ENCODE assay signal across 9 cellular contexts in the genomic region with DNA sequence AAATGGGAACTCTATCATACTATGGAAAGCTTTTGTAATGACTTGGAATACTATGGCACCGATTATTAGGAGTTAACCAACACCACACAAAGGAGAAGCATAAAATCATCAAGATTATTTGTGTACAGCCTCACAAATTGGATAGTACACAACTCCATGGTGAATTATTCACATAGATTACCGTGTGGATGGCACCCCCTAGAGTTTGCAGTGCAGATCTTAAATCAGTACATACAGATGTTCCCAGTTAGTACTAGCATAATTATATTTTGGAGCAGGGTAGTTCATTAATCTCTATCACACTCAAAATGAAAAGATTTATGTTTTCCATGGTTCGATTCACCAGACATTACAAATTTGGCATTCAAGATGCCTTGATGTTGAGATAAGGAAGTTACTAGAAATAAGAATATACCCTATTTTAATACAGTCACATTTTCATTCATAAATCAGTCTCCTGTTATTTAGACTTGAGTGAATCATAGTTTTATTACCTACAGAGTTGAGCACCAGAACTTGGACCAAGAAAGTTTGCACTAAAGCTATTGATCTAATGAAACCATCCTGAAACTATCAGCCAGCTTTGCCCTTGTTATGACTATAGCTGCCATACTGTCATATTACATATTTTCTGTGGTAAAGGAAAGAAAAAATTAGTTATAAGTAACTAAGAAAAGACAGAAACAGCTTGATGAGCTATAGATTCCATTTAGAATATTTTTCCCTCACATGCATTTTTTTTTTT.
DNase-seq lines count a peak whose midpoint lies in the region; ATAC-seq and TF ChIP-seq lines count a peak whose summit lies in the region.
"Had no signal": no experiment of that assay in that cellular context is flagged by ENCODE, and none has a peak within 500 bp of the region (broad histone marks: within the 10 kb centered on the region; RNA-seq: fewer than 3 reads in every experiment).

No MANE protein-coding gene starts in this region.

- CTCF ChIA-PET in Panc1 (lab: Charles Lee): no interaction called here

- in situ Hi-C loops in Panc1 (cut with HindIII; ENCODE audit: low pct_unique_long_range_greater_than_20kb, low sequenced_read_pairs): no loop called here

- H3K9me3 ChIP-seq in Panc1 (ENCODE audit: control insufficient read depth, insufficient read depth, low read depth, low read length): no peaks in the 10 kb centered on the region

- peaks cover 3% of the 10 kb centered on the region for H3K9me3 Mint-ChIP-seq in activated T-cell treated with anti-CD3 and anti-CD28 coated beads, Interleukin-2, amount 50 U/mL, for 4 hours
- H3K9me3 Mint-ChIP-seq: activated naive CD4-positive, alpha-beta T cell treated with anti-CD3 and anti-CD28 coated beads, Interleukin-2, amount 50 U/mL, for 24 hours had no signal

- BruUV-seq in Panc1 (replicated peaks; lab: Mats Ljungman, UMichigan): no TSS peak

- peak; percentile 20; the same call in 1 of the 2 replicates for TF ChIP-seq CTCF in Panc1 (IDR thresholded peaks at IDR 0.05)

- no peak overlapping the region for H3K4me3 ChIP-seq in Panc1 (ENCODE audit: low read depth in 2 of 2, low read length in 2 of 2)

- DNase-seq in activated T-cell treated with anti-CD3 and anti-CD28 coated beads, Interleukin-2, amount 50 U/mL, for 4 hours: no peak
- no peak for DNase-seq in activated T-cell treated with anti-CD3 and anti-CD28 coated beads, Interleukin-2, amount 50 U/mL, for 48 hours
- DNase-seq in Panc1 (ENCODE audit: low read depth, low spot score): peak; percentile 1
- peak; percentile 6 for DNase-seq in foreskin melanocyte
- DNase-seq in T-helper 9 cell: no peak
- no peak for DNase-seq in GOT3 (lab: John Stamatoyannopoulos, UW)

- no peaks in the 10 kb centered on the region for H3K4me1 ChIP-seq in Panc1 (ENCODE audit: control insufficient read depth, insufficient read depth, low read length)

- H3K36me3 ChIP-seq in Panc1 (ENCODE audit: control insufficient read depth, insufficient read depth, low read length): no peaks in the 10 kb centered on the region

- no peaks in the 10 kb centered on the region for H3K36me3 Mint-ChIP-seq in activated T-cell treated with anti-CD3 and anti-CD28 coated beads, Interleukin-2, amount 50 U/mL, for 4 hours (ENCODE audit: insufficient read depth)
- H3K36me3 Mint-ChIP-seq: activated naive CD4-positive, alpha-beta T cell treated with anti-CD3 and anti-CD28 coated beads, Interleukin-2, amount 50 U/mL, for 24 hours had no signal

- intact Hi-C loops in Panc1 (cut with micrococcal nuclease; ENCODE audit: unreplicated experiment): loop anchor here (10.0 kb wide), 1 partner anchor 784 kb away; no protein-coding TSS in a partner anchor

- no peaks in the 10 kb centered on the region for H3K4me1 Mint-ChIP-seq in activated T-cell treated with anti-CD3 and anti-CD28 coated beads, Interleukin-2, amount 50 U/mL, for 4 hours (ENCODE audit: low read depth)
- H3K4me1 Mint-ChIP-seq: activated naive CD4-positive, alpha-beta T cell treated with anti-CD3 and anti-CD28 coated beads, Interleukin-2, amount 50 U/mL, for 24 hours had no signal

- POLR2A ChIA-PET in Panc1 (lab: Charles Lee): no interaction called here

- H3K27me3 Mint-ChIP-seq in activated T-cell treated with anti-CD3 and anti-CD28 coated beads, Interleukin-2, amount 50 U/mL, for 4 hours (ENCODE audit: low read depth): no peaks in the 10 kb centered on the region
- H3K27me3 Mint-ChIP-seq: activated naive CD4-positive, alpha-beta T cell treated with anti-CD3 and anti-CD28 coated beads, Interleukin-2, amount 50 U/mL, for 24 hours had no signal

- no peaks in the 10 kb centered on the region for H3K27me3 ChIP-seq in Panc1 (ENCODE audit: control insufficient read depth, insufficient read depth, low read length)

- H3K27ac ChIP-seq in Panc1 (ENCODE audit: low read length): no peak overlapping the region

- H3K4me3 Mint-ChIP-seq in activated T-cell treated with anti-CD3 and anti-CD28 coated beads, Interleukin-2, amount 50 U/mL, for 4 hours: no peak overlapping the region
- H3K4me3 Mint-ChIP-seq: activated naive CD4-positive, alpha-beta T cell treated with anti-CD3 and anti-CD28 coated beads, Interleukin-2, amount 50 U/mL, for 24 hours had no signal

- ATAC-seq in activated T-cell treated with anti-CD3 and anti-CD28 coated beads, Interleukin-2, amount 50 U/mL, for 4 hours: peak; percentile 66 to 87
- ATAC-seq in HG02571 (IDR thresholded peaks at IDR 0.05; ENCODE audit: unreplicated experiment) (peak; percentile 59), Panc1 (no peak), HG03139 (IDR thresholded peaks at IDR 0.05; ENCODE audit: unreplicated experiment) (no peak)

Comparison
In these comparisons a context has a peak if more than half of its experiments do, and no peak if none do; other contexts are left out.
1. ATAC-seq: peak in activated T-cell treated with anti-CD3 and anti-CD28 coated beads, Interleukin-2, amount 50 U/mL, for 4 hours (2 of 2) and HG02571 (single experiment); none in Panc1 (single experiment) and HG03139 (single experiment).
2. DNase-seq: peak in Panc1 (single experiment) and foreskin melanocyte (single experiment); none in activated T-cell treated with anti-CD3 and anti-CD28 coated beads, Interleukin-2, amount 50 U/mL, for 4 hours (single experiment), activated T-cell treated with anti-CD3 and anti-CD28 coated beads, Interleukin-2, amount 50 U/mL, for 48 hours (0 of 2), T-helper 9 cell (single experiment) and GOT3 (single experiment).